In genomic region chr11:84413547-84413946, GRCh38 we compare ENCODE assay signal across 22 cellular contexts.
"Had no signal": no experiment of that assay in that cellular context is flagged by ENCODE, and none has a peak within 500 bp of the region (broad histone marks: within the 10 kb centered on the region; RNA-seq: fewer than 3 reads in every experiment).

No MANE protein-coding gene starts in this region.

- DNase-seq: activated CD4-positive, alpha-beta memory T cell treated with anti-CD3 and anti-CD28 coated beads for 36 hours; activated CD4-positive, alpha-beta T cell treated with anti-CD3 and anti-CD28 coated beads for 36 hours; activated CD4-positive, alpha-beta T cell treated with anti-CD3 and anti-CD28 coated beads, Interleukin-2, amount 10 ng/mL, durations not matched to agents 24 days and 14 days; activated CD4-positive, CD25-positive, alpha-beta regulatory T cell; activated CD4-positive, CD25-positive, alpha-beta regulatory T cell treated with anti-CD3 and anti-CD28 coated beads, Interleukin-2, amount 50 U/mL, for 72 hours; activated CD8-positive, alpha-beta memory T cell treated with anti-CD3 and anti-CD28 coated beads, Interleukin-2, amount 10 ng/mL, durations not matched to agents 7 days and 5 days; activated CD8-positive, alpha-beta memory T cell treated with anti-CD3 and anti-CD28 coated beads, Interleukin-2, amount 50 U/mL, for 4 hours; activated CD8-positive, alpha-beta T cell treated with anti-CD3 and anti-CD28 coated beads, Interleukin-2, amount 10 ng/mL, durations not matched to agents 7 days and 5 days; activated gamma-delta T cell; activated naive CD4-positive, alpha-beta T cell; activated naive CD4-positive, alpha-beta T cell treated with anti-CD3 and anti-CD28 coated beads, Interleukin-2, amount 10 ng/mL, durations not matched to agents 7 days and 5 days; activated naive CD8-positive, alpha-beta T cell treated with anti-CD3 and anti-CD28 coated beads, Interleukin-2, amount 10 ng/mL, durations not matched to agents 7 days and 5 days; activated T-cell treated with anti-CD3 and anti-CD28 coated beads, Interleukin-2, amount 50 U/mL, for 1 hour; activated T-cell treated with anti-CD3 and anti-CD28 coated beads, Interleukin-2, amount 50 U/mL, for 48 hours; central memory CD4-positive, alpha-beta T cell; cerebellar nuclear complex; colonic mucosa; effector CD8-positive, alpha-beta T cell; esophagus squamous epithelium; foreskin melanocyte; heart right ventricle; T-helper 2 cell had no signal
